ENCODE assay signal across 1 cellular context in the genomic region with DNA sequence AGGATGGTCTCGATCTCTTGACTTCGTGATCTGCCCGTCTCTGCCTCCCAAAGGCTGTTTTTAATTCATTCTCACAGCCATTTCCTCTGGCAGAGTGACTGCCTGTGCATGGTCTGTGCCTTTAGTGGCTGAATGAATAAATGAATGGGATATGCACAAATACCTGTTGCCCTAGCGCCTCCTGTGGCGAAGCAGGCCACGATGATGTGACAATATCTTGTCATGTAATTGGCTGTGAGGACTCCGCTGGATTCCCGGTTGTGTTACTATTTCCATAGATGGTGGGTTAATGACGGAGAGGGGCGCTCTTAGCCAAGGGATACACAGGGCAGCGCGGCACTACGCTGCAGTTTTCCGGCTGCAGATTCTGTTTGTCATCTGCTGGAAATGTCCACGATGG.
TF ChIP-seq lines count a peak whose summit lies in the region.

No MANE protein-coding gene starts in this region.

TF ChIP-seq in K562, 482 proteins besides CTCF, POLR2A, EP300 and RAD21 (continued from another document):
- TF ChIP-seq ZBTB33 (CRISPR knock-in tag; IDR thresholded peaks at IDR 0.05) (peak; percentile 47; the same call in 1 of the 2 replicates), ZNF24 (IDR thresholded peaks at IDR 0.05) (peak; percentile 69), SLC30A9 (CRISPR knock-in tag; IDR thresholded peaks at IDR 0.05) (no peak)
TF ChIP-seq in K562: peak in this region for 3.
